ENCODE assay signal across 30 cellular contexts in genomic region chr21:38651570-38651969, GRCh38.
"Had no signal": no experiment of that assay in that cellular context is flagged by ENCODE, and none has a peak within 500 bp of the region (broad histone marks: within the 10 kb centered on the region; RNA-seq: fewer than 3 reads in every experiment).

No MANE protein-coding gene starts in this region.

- ATAC-seq: activated naive CD4-positive, alpha-beta T cell treated with anti-CD3 and anti-CD28 coated beads, Interleukin-2, amount 50 U/mL, for 72 hours; activated naive CD8-positive, alpha-beta T cell treated with anti-CD3 and anti-CD28 coated beads, Interleukin-2, amount 50 U/mL, for 24 hours; activated T-cell treated with anti-CD3 and anti-CD28 coated beads, Interleukin-2, amount 50 U/mL, for 4 hours; activated T-cell treated with anti-CD3 and anti-CD28 coated beads, Interleukin-2, amount 50 U/mL, for 72 hours; activated T-helper 17 cell treated with anti-CD3 and anti-CD28 coated beads, Interleukin-2, amount 50 U/mL, for 72 hours; body of pancreas had no signal

- H3K27me3 ChIP-seq: body of pancreas had no signal

- H3K4me3 ChIP-seq: adrenal gland, body of pancreas, breast epithelium, cardiac muscle cell had no signal

- H3K9me3 ChIP-seq: adrenal gland, body of pancreas, breast epithelium had no signal

- DNase-seq: activated effector memory CD4-positive, alpha-beta T cell treated with anti-CD3 and anti-CD28 coated beads, Interleukin-2, amount 50 U/mL, for 16 hours; activated effector memory CD4-positive, alpha-beta T cell treated with Interleukin-2 at 50 U/mL for 16 hours; activated gamma-delta T cell; activated gamma-delta T cell treated with Interleukin-2 at 50 U/mL for 16 hours; activated naive CD4-positive, alpha-beta T cell; activated naive CD4-positive, alpha-beta T cell treated with anti-CD3 and anti-CD28 coated beads for 36 hours; activated naive CD4-positive, alpha-beta T cell treated with anti-CD3 and anti-CD28 coated beads, Interleukin-2, amount 10 ng/mL, durations not matched to agents 7 days and 5 days; activated naive CD4-positive, alpha-beta T cell treated with anti-CD3 and anti-CD28 coated beads, Interleukin-2, amount 50 U/mL, for 16 hours; activated naive CD4-positive, alpha-beta T cell treated with Interleukin-2 at 50 U/mL for 16 hours; activated naive CD8-positive, alpha-beta T cell treated with anti-CD3 and anti-CD28 coated beads for 36 hours; activated naive CD8-positive, alpha-beta T cell treated with anti-CD3 and anti-CD28 coated beads, Interleukin-2, amount 10 ng/mL, durations not matched to agents 7 days and 5 days; activated naive CD8-positive, alpha-beta T cell treated with anti-CD3 and anti-CD28 coated beads, Interleukin-2, amount 50 U/mL, for 24 hours; activated T-cell treated with anti-CD3 and anti-CD28 coated beads, Interleukin-2, amount 50 U/mL, for 1 hour; activated T-cell treated with anti-CD3 and anti-CD28 coated beads, Interleukin-2, amount 50 U/mL, for 24 hours; activated T-cell treated with anti-CD3 and anti-CD28 coated beads, Interleukin-2, amount 50 U/mL, for 4 hours; activated T-cell treated with anti-CD3 and anti-CD28 coated beads, Interleukin-2, amount 50 U/mL, for 48 hours; activated T-cell treated with anti-CD3 and anti-CD28 coated beads, Interleukin-2, amount 50 U/mL, for 72 hours; adrenal gland; amniotic stem cell; amygdala; anterior cingulate cortex; body of pancreas; brain microvascular endothelial cell; caudate nucleus; central memory CD4-positive, alpha-beta T cell; cerebellar nuclear complex had no signal

- H3K36me3 ChIP-seq: adrenal gland, brain microvascular endothelial cell, breast epithelium, cardiac muscle cell had no signal

- H3K4me1 ChIP-seq: adrenal gland, body of pancreas, breast epithelium had no signal

- H3K27ac ChIP-seq: adrenal gland, body of pancreas, brain microvascular endothelial cell, breast epithelium, cardiac muscle cell had no signal
